1 cellular context compared by ENCODE assay signal in the genomic region with DNA sequence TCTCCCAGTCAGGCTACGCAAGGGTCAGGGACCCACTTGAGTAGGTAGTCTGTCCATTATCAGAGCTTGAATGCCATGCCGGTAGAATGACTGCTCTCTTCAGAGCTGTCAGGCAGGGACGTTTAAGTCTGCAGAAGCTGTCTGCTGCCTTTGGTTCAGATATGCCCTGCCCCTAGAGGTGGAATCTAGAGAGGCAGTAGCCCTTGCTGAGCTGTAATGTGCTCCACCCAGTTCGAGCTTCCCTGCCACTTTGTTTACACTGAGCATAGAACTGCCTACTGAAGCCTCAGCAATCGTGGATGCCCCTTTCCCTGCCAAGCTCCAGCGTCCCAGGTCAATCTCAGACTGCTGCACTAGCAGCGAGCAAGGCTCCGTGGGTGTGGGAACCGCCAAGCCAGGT.
TF ChIP-seq lines count a peak whose summit lies in the region.

No MANE protein-coding gene starts in this region.

TF ChIP-seq in H1, 55 proteins besides CTCF, POLR2A, EP300 and RAD21 (continued from another document):
- TF ChIP-seq GTF2F1 (IDR thresholded peaks at IDR 0.05; ENCODE audit: borderline replicate concordance, low read depth, low read length) (no peak), CHD2 (IDR thresholded peaks at IDR 0.05; ENCODE audit: low read length) (no peak), CEBPB (IDR thresholded peaks at IDR 0.05; ENCODE audit: low read depth, low read length) (no peak), NANOG (IDR thresholded peaks at IDR 0.05; ENCODE audit: insufficient read depth, low read depth, low read length, poor library complexity, severe bottlenecking) (no peak), SAP30 (IDR thresholded peaks at IDR 0.05; ENCODE audit: insufficient read depth, insufficient replicate concordance, low read length) (no peak), CREB1 (IDR thresholded peaks at IDR 0.05) (no peak), CHD7 (IDR thresholded peaks at IDR 0.05; ENCODE audit: insufficient replicate concordance, low read length) (no peak), JUN (IDR thresholded peaks at IDR 0.05; ENCODE audit: low read depth, low read length) (no peak), SUZ12 (IDR thresholded peaks at IDR 0.05; ENCODE audit: low read length) (no peak)
TF ChIP-seq in H1: peak in this region for 0.
